In genomic region chr19:56927791-56928207, GRCh38 we compare ENCODE assay signal across 1 cellular context.
TF ChIP-seq lines count a peak whose summit lies in the region.

No MANE protein-coding gene starts in this region.

TF ChIP-seq in HepG2, 621 proteins besides CTCF, POLR2A, EP300 and RAD21 (continued from another document):
- TF ChIP-seq UBTF (CRISPR knock-in tag; IDR thresholded peaks at IDR 0.05) (0 out of 2 replicates have a peak, but pooled peaks have one; percentile 14), FOXP4 (CRISPR knock-in tag; IDR thresholded peaks at IDR 0.05) (peak; percentile 37), TEAD3 (CRISPR knock-in tag; optimal IDR thresholded peaks at IDR 0.05; ENCODE audit: borderline replicate concordance) (peak; percentile 86), MAX (IDR thresholded peaks at IDR 0.05) (0 out of 2 replicates have a peak, but pooled peaks have one; percentile 7), ZNF281 (CRISPR knock-in tag; IDR thresholded peaks at IDR 0.05; ENCODE audit: borderline replicate concordance) (no peak), PAXIP1 (CRISPR knock-in tag; conservative IDR thresholded peaks at IDR 0.05) (0 out of 2 replicates have a peak, but pooled peaks have one; percentile 6), KAT7 (CRISPR knock-in tag; IDR thresholded peaks at IDR 0.05; ENCODE audit: borderline replicate concordance) (0 out of 2 replicates have a peak, but pooled peaks have one; percentile 2), ELF3 (CRISPR knock-in tag; IDR thresholded peaks at IDR 0.05) (peak; percentile 94), HDAC1 (CRISPR knock-in tag; IDR thresholded peaks at IDR 0.05) (peak; percentile 25; the same call in 1 of the 2 replicates), ZFP36L2 (CRISPR knock-in tag; IDR thresholded peaks at IDR 0.05) (no peak), SAP130 (CRISPR knock-in tag; IDR thresholded peaks at IDR 0.05; ENCODE audit: low read depth) (peak; percentile 43; the same call in 1 of the 2 replicates), ZNF280D (CRISPR knock-in tag; IDR thresholded peaks at IDR 0.05) (0 out of 2 replicates have a peak, but pooled peaks have one; percentile 36), KAT8 (CRISPR knock-in tag; IDR thresholded peaks at IDR 0.05) (0 out of 2 replicates have a peak, but pooled peaks have one; percentile 12)
TF ChIP-seq in HepG2: peak in this region for 82.
